Comparison of ENCODE assay signal across 8 cellular contexts in the genomic region with DNA sequence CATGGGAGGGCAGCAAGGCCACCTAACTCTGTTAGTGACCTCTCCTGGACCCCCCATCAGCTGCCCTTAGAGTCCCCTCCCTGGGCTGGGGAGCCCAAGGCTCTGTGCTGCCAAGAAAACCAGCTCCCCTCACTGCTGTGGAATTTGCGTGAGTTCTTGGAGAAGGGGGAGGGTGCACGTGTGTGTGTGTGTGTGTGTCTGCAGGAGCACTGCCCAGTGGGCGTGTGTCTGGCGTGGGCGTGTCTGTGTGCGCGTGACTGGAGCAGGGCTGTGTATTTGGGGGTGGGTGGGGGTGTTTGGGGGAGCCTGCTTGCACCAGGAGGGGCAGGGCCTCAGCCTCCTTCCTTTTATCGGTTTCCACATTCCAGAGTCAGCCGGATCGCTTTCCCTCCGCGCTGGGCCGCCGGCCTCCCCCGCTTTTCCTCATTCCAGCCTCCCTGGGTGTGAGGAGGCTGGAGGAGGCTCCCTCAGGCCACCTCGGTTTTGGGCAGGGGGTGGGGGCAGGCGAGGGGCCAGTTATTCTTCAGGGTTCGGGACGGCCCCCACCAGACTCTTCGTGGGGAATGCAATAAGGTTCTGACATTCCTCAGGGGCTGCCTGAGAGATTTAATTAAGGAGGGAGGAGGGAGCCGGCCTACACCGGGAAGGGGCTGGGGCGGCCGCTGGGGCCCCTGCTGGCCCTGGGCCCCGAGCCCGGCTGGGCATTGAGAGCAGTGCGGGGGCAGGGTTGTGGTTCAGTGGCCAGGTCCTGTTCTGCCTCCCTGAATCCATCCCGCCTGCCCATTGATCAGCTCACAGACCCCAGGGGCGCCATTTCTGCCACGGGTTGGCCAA. TPM values are rescaled to one million over a fixed set of nuclear protein-coding genes. Genes with fewer than 3 reads are reported as not detected.
DNase-seq lines count a peak whose midpoint lies in the region; ATAC-seq, FAIRE-seq and TF ChIP-seq lines count a peak whose summit lies in the region.

No MANE protein-coding gene starts in this region.

- CTCF ChIA-PET in HepG2 (lab: Yijun Ruan, JAX; ENCODE audit: low intra/inter-chr PET ratio, low total read pairs): interaction anchor here (1.3 kb wide), 1 partner anchor 28 kb away, joined by 3 read pairs; no protein-coding TSS in a partner anchor
- CTCF ChIA-PET in activated CD4-positive, alpha-beta memory T cell treated with anti-CD3 and anti-CD28 coated beads for 36 hours (lab: Charles Lee): interaction anchor here (0.9 to 2.1 kb wide), 3 partner anchors 15 to 29 kb away, joined by 3 to 7 read pairs (median 4); no protein-coding TSS in a partner anchor

- TF ChIP-seq CTCF in HepG2 (CRISPR knock-in tag; IDR thresholded peaks at IDR 0.05) (no peak), transverse colon (IDR thresholded peaks at IDR 0.05) (no peak)

- FAIRE-seq in HepG2 (lab: Jason Lieb, UNC): no peak

- ATAC-seq in HepG2 (no peak), HG03571 (IDR thresholded peaks at IDR 0.05; ENCODE audit: unreplicated experiment) (no peak)

- H3K36me3 Mint-ChIP-seq in activated CD4-positive, alpha-beta memory T cell treated with anti-CD3 and anti-CD28 coated beads for 36 hours: no peaks in the 10 kb centered on the region

- H4K20me1 ChIP-seq in HepG2 (ENCODE audit: insufficient read depth, low read length): peaks cover 37% of the 10 kb centered on the region

- DNase-seq in DMS 273 (lab: John Stamatoyannopoulos, UW; ENCODE audit: unreplicated experiment): peak; percentile 42
- DNase-seq in DMS 273 treated with DMSO at 0.1 percent for 48 hours (lab: John Stamatoyannopoulos, UW): no peak
- DNase-seq in HepG2 (ENCODE audit: low spot score): no peak
- DNase-seq in transverse colon: peak; percentile 64
- no peak for DNase-seq in NCI-H2171 treated with DMSO at 0.1 percent for 48 hours (lab: John Stamatoyannopoulos, UW)
- no peak for DNase-seq in activated CD4-positive, alpha-beta memory T cell treated with anti-CD3 and anti-CD28 coated beads for 36 hours

- H3K4me1 ChIP-seq in HepG2 (ENCODE audit: insufficient read depth, low read length) (peaks cover 86% of the 10 kb centered on the region), transverse colon (peaks cover 27 to 68% (median 54%) of the 10 kb centered on the region in 4 donors)

- H3K9ac ChIP-seq in HepG2 (ENCODE audit: insufficient read depth, low read depth, low read length): peak overlapping the region; percentile 42; the same call in 1 of the 2 replicates

- peaks cover 20% of the 10 kb centered on the region for H3K4me1 Mint-ChIP-seq in activated CD4-positive, alpha-beta memory T cell treated with anti-CD3 and anti-CD28 coated beads for 36 hours (ENCODE audit: low read depth)

- H3K27ac ChIP-seq in cingulate gyrus (ENCODE audit: low read depth, low read length): peak overlapping the region; percentile 76
- peak overlapping the region; percentile 83 for H3K27ac ChIP-seq in HepG2 (ENCODE audit: extremely low read length, insufficient read depth, low read length)
- H3K27ac ChIP-seq in transverse colon: peak overlapping the region; percentile 78 to 92 (median 83)

- peak overlapping the region; percentile 86 for H3K4me2 ChIP-seq in HepG2 (ENCODE audit: low read depth, low read length)

- BruUV-seq in HepG2 (replicated peaks; lab: Mats Ljungman, UMichigan): TSS peak; percentile 3

- H3K27me3 Mint-ChIP-seq in activated CD4-positive, alpha-beta memory T cell treated with anti-CD3 and anti-CD28 coated beads for 36 hours: no peaks in the 10 kb centered on the region

- WGBS in HepG2 (ENCODE audit: low lambda C conversion rate): 24% methylated on average over 22 of the region's 30 CpGs
- 56 to 73% methylated on average over 3 to 28 of the region's 30 CpGs for WGBS in transverse colon (ENCODE audit: low coverage in 1 of 2), 2 donors

- H3K36me3 ChIP-seq in HepG2 (replicated peaks in 1 of 2; ENCODE audit: control insufficient read depth in 1 of 2, insufficient read depth in 2 of 2, low read length in 2 of 2) (peaks cover 0 to 2% of the 10 kb centered on the region in 2 experiments; a peak in 1 of 5 replicates), transverse colon (no peaks in the 10 kb centered on the region)

- H3K27ac Mint-ChIP-seq in activated CD4-positive, alpha-beta memory T cell treated with anti-CD3 and anti-CD28 coated beads for 36 hours: no peak overlapping the region

- TF ChIP-seq EP300 in HepG2 (IDR thresholded peaks at IDR 0.05; ENCODE audit: low read depth in 2 of 2, low read length in 2 of 2) (no peak), HepG2 (CRISPR knock-in tag; IDR thresholded peaks at IDR 0.05; ENCODE audit: borderline replicate concordance) (no peak), transverse colon (IDR thresholded peaks at IDR 0.05; ENCODE audit: low read depth) (no peak)

- TF ChIP-seq POLR2A in HepG2 (IDR thresholded peaks at IDR 0.05; ENCODE audit: insufficient read depth in 1 of 2, low read depth in 2 of 2, low read length in 2 of 2) (no peak), transverse colon (IDR thresholded peaks at IDR 0.05) (no peak)

- H3K4me3 ChIP-seq in HepG2 (replicated peaks in 1 of 3; ENCODE audit: insufficient read depth in 1 of 3, low read depth in 2 of 3, low read length in 3 of 3): peak overlapping the region; percentile 76 to 92 (median 82); a peak in 5 of 6 replicates
- H3K4me3 ChIP-seq in transverse colon: peak overlapping the region in 2 of 4 donors; percentile 60 to 67

- in situ Hi-C loops in HepG2 (cut with HindIII; ENCODE audit: extremely low pct_ligation_motif_present, low pct_unique_long_range_greater_than_20kb): no loop called here
- in situ Hi-C loops in transverse colon (cut with MboI; ENCODE audit: low pct_ligation_motif_present in 1 of 4, low pct_unique_long_range_greater_than_20kb in 1 of 4, low sequenced_read_pairs in 3 of 4): no loop called here

- no peak for TF ChIP-seq RAD21 in HepG2 (CRISPR knock-in tag; IDR thresholded peaks at IDR 0.05)

- H3K27me3 ChIP-seq in HepG2 (ENCODE audit: control insufficient read depth in 1 of 2, insufficient read depth in 2 of 2, low read length in 2 of 2): no peaks in the 10 kb centered on the region
- H3K27me3 ChIP-seq in transverse colon: no peaks in the 10 kb centered on the region

- intact Hi-C loops in HepG2 (cut with micrococcal nuclease; ENCODE audit: unreplicated experiment): loop anchor here (2.0 kb wide), 1 partner anchor 15 kb away; no protein-coding TSS in a partner anchor
- intact Hi-C loops in transverse colon (cut with DNase I; ENCODE audit: low total_unique reads): no loop called here
- intact Hi-C loops in activated CD4-positive, alpha-beta memory T cell treated with anti-CD3 and anti-CD28 coated beads for 36 hours (cut with micrococcal nuclease): no loop called here

- H3K79me2 ChIP-seq in HepG2 (ENCODE audit: insufficient read depth, low read length): peaks cover 50% of the 10 kb centered on the region

- no peak overlapping the region for H2AFZ ChIP-seq in HepG2 (ENCODE audit: low read length)

- POLR2A ChIA-PET in HepG2 (lab: Yijun Ruan, JAX): interaction anchor here (1.0 to 2.3 kb wide), 10 partner anchors 8 to 493 kb away, joined by 3 to 21 read pairs (median 6); a partner anchor contains a TSS
- POLR2A ChIA-PET in activated CD4-positive, alpha-beta memory T cell treated with anti-CD3 and anti-CD28 coated beads for 36 hours (lab: Charles Lee): interaction anchor here (0.9 kb wide), 1 partner anchor 85 kb away, joined by 3 read pairs; no protein-coding TSS in a partner anchor

- H3K4me3 Mint-ChIP-seq in activated CD4-positive, alpha-beta memory T cell treated with anti-CD3 and anti-CD28 coated beads for 36 hours: no peak overlapping the region

- no peaks in the 10 kb centered on the region for H3K9me3 ChIP-seq in HepG2 (ENCODE audit: low read length)
- H3K9me3 ChIP-seq in transverse colon: no peaks in the 10 kb centered on the region

- no peaks in the 10 kb centered on the region for H3K9me3 Mint-ChIP-seq in activated CD4-positive, alpha-beta memory T cell treated with anti-CD3 and anti-CD28 coated beads for 36 hours

RNA-seq across cellular contexts. Expression of a gene that starts 2.5 kb away (rescaled TPM):
- total RNA-seq in HepG2 (2016; rRNA removed; fragmentation: Illumina TruSeq; extraction: Trizol) (6.9 and 18.2 TPM in 2 replicates), transverse colon (10 to 100 TPM in 2 of 4 donors, 1 to 10 TPM in 2; 3.4 to 18.7 (median 9.0) TPM)
- total RNA-seq in HepG2 (2016; cell fraction: cytosol; rRNA removed; fragmentation: Illumina TruSeq; extraction: Trizol; ENCODE audit: low read depth): 2.8 and 3.3 TPM in 2 replicates
- total RNA-seq in HepG2 (2016; cell fraction: insoluble cytoplasmic fraction; rRNA removed; fragmentation: Illumina TruSeq; extraction: Trizol): 5.9 and 17.8 TPM in 2 replicates
- total RNA-seq in HepG2 (2016; cell fraction: membrane; rRNA removed; fragmentation: Illumina TruSeq; extraction: Trizol): 5.8 and 6.6 TPM in 2 replicates
- 22.5 and 25.6 TPM in 2 replicates for total RNA-seq in HepG2 (2016; cell fraction: nucleus; rRNA removed; fragmentation: Illumina TruSeq; extraction: Trizol)
- 8.4 and 15.5 TPM in 2 replicates for polyA plus RNA-seq in HepG2 (2011; rRNA removed)
- 9.0 and 15.7 TPM in 2 replicates for polyA plus RNA-seq in HepG2 (2011; cell fraction: cytosol; rRNA removed)
- polyA plus RNA-seq in HepG2 (2011; cell fraction: nucleus; rRNA removed): 47.1 and 58.1 TPM in 2 replicates
- polyA plus RNA-seq in HepG2 (2012): 9.8 and 16.9 TPM in 2 replicates
- 2.3 and 2.6 TPM in 2 replicates for polyA plus RNA-seq in HepG2 (2016; cell fraction: cytosol; fragmentation: Illumina TruSeq; extraction: Trizol; ENCODE audit: low read depth)
- polyA plus RNA-seq in HepG2 (2016; cell fraction: insoluble cytoplasmic fraction; fragmentation: Illumina TruSeq; extraction: Trizol; ENCODE audit: low read depth): 7.7 and 10.2 TPM in 2 replicates
- polyA plus RNA-seq in HepG2 (2016; cell fraction: membrane; fragmentation: Illumina TruSeq; extraction: Trizol; ENCODE audit: low read depth): 3.1 and 4.1 TPM in 2 replicates
- 40.8 and 43.4 TPM in 2 replicates for polyA plus RNA-seq in HepG2 (2016; cell fraction: nucleus; fragmentation: Illumina TruSeq; extraction: Trizol; ENCODE audit: insufficient read depth, low read depth)
- 1.2 and 47.2 TPM in 2 replicates for polyA minus RNA-seq in HepG2 (2011; rRNA and poly(A)+ RNA removed; ENCODE audit: low replicate concordance)
- polyA minus RNA-seq in HepG2 (2011; cell fraction: cytosol; rRNA and poly(A)+ RNA removed): 18.8 and 21.5 TPM in 2 replicates
- 32.1 and 35.9 TPM in 2 replicates for polyA minus RNA-seq in HepG2 (2011; cell fraction: nucleus; rRNA and poly(A)+ RNA removed)
- total RNA-seq in activated CD4-positive, alpha-beta memory T cell treated with anti-CD3 and anti-CD28 coated beads for 36 hours: under 1 TPM in 1 of 2 experiments, not detected in 1; 0.07 TPM

RNA-seq across cellular contexts. Expression of a gene that starts 23.0 kb away (rescaled TPM):
- 39.5 and 51.8 TPM in 2 replicates for total RNA-seq in HepG2 (2016; rRNA removed; fragmentation: Illumina TruSeq; extraction: Trizol)
- total RNA-seq in HepG2 (2016; cell fraction: cytosol; rRNA removed; fragmentation: Illumina TruSeq; extraction: Trizol; ENCODE audit: low read depth): 62.7 and 78.9 TPM in 2 replicates
- total RNA-seq in HepG2 (2016; cell fraction: insoluble cytoplasmic fraction; rRNA removed; fragmentation: Illumina TruSeq; extraction: Trizol): 44.0 and 55.1 TPM in 2 replicates
- total RNA-seq in HepG2 (2016; cell fraction: membrane; rRNA removed; fragmentation: Illumina TruSeq; extraction: Trizol): 48.0 and 59.1 TPM in 2 replicates
- 21.8 and 30.9 TPM in 2 replicates for total RNA-seq in HepG2 (2016; cell fraction: nucleus; rRNA removed; fragmentation: Illumina TruSeq; extraction: Trizol)
- 51.5 and 64.5 TPM in 2 replicates for polyA plus RNA-seq in HepG2 (2011; rRNA removed)
- polyA plus RNA-seq in HepG2 (2011; cell fraction: cytosol; rRNA removed): 79.1 and 106 TPM in 2 replicates
- polyA plus RNA-seq in HepG2 (2011; cell fraction: nucleus; rRNA removed): 59.7 and 63.8 TPM in 2 replicates
- polyA plus RNA-seq in HepG2 (2012): 28.9 and 43.2 TPM in 2 replicates
- 51.5 and 69.1 TPM in 2 replicates for polyA plus RNA-seq in HepG2 (2016; cell fraction: cytosol; fragmentation: Illumina TruSeq; extraction: Trizol; ENCODE audit: low read depth)
- polyA plus RNA-seq in HepG2 (2016; cell fraction: insoluble cytoplasmic fraction; fragmentation: Illumina TruSeq; extraction: Trizol; ENCODE audit: low read depth): 31.2 and 31.7 TPM in 2 replicates
- polyA plus RNA-seq in HepG2 (2016; cell fraction: membrane; fragmentation: Illumina TruSeq; extraction: Trizol; ENCODE audit: low read depth): 35.5 and 47.0 TPM in 2 replicates
- polyA plus RNA-seq in HepG2 (2016; cell fraction: nucleus; fragmentation: Illumina TruSeq; extraction: Trizol; ENCODE audit: insufficient read depth, low read depth): 70.3 and 85.7 TPM in 2 replicates
- 22.9 and 24.5 TPM in 2 replicates for polyA minus RNA-seq in HepG2 (2011; rRNA and poly(A)+ RNA removed; ENCODE audit: low replicate concordance)
- 13.2 and 17.4 TPM in 2 replicates for polyA minus RNA-seq in HepG2 (2011; cell fraction: cytosol; rRNA and poly(A)+ RNA removed)
- polyA minus RNA-seq in HepG2 (2011; cell fraction: nucleus; rRNA and poly(A)+ RNA removed): 12.3 and 12.9 TPM in 2 replicates
- 10 to 100 TPM; 26.5 to 40.5 (median 29.2) TPM for total RNA-seq in transverse colon
- total RNA-seq in activated CD4-positive, alpha-beta memory T cell treated with anti-CD3 and anti-CD28 coated beads for 36 hours: 10 to 100 TPM; 52.8 to 63.4 TPM

RNA-seq across cellular contexts. Expression of a gene that starts 42.3 kb away (rescaled TPM):
- total RNA-seq in HepG2 (2016; rRNA removed; fragmentation: Illumina TruSeq; extraction: Trizol): 5.9 and 9.9 TPM in 2 replicates
- 5.5 and 8.0 TPM in 2 replicates for total RNA-seq in HepG2 (2016; cell fraction: cytosol; rRNA removed; fragmentation: Illumina TruSeq; extraction: Trizol; ENCODE audit: low read depth)
- total RNA-seq in HepG2 (2016; cell fraction: insoluble cytoplasmic fraction; rRNA removed; fragmentation: Illumina TruSeq; extraction: Trizol): 4.0 and 11.9 TPM in 2 replicates
- 3.5 and 3.8 TPM in 2 replicates for total RNA-seq in HepG2 (2016; cell fraction: membrane; rRNA removed; fragmentation: Illumina TruSeq; extraction: Trizol)
- total RNA-seq in HepG2 (2016; cell fraction: nucleus; rRNA removed; fragmentation: Illumina TruSeq; extraction: Trizol): 13.2 and 15.4 TPM in 2 replicates
- polyA plus RNA-seq in HepG2 (2011; rRNA removed): 14.3 and 17.1 TPM in 2 replicates
- 2.7 and 6.4 TPM in 2 replicates for polyA plus RNA-seq in HepG2 (2011; cell fraction: cytosol; rRNA removed)
- 179 and 209 TPM in 2 replicates for polyA plus RNA-seq in HepG2 (2011; cell fraction: nucleus; rRNA removed)
- polyA plus RNA-seq in HepG2 (2012): 9.1 and 11.1 TPM in 2 replicates
- 0.66 and 0.77 TPM in 2 replicates for polyA plus RNA-seq in HepG2 (2016; cell fraction: cytosol; fragmentation: Illumina TruSeq; extraction: Trizol; ENCODE audit: low read depth)
- 4.2 and 5.3 TPM in 2 replicates for polyA plus RNA-seq in HepG2 (2016; cell fraction: insoluble cytoplasmic fraction; fragmentation: Illumina TruSeq; extraction: Trizol; ENCODE audit: low read depth)
- 1.1 and 2.1 TPM in 2 replicates for polyA plus RNA-seq in HepG2 (2016; cell fraction: membrane; fragmentation: Illumina TruSeq; extraction: Trizol; ENCODE audit: low read depth)
- polyA plus RNA-seq in HepG2 (2016; cell fraction: nucleus; fragmentation: Illumina TruSeq; extraction: Trizol; ENCODE audit: insufficient read depth, low read depth): 28.1 and 39.8 TPM in 2 replicates
- polyA minus RNA-seq in HepG2 (2011; rRNA and poly(A)+ RNA removed; ENCODE audit: low replicate concordance): 26.6 and 27.6 TPM in 2 replicates
- polyA minus RNA-seq in HepG2 (2011; cell fraction: cytosol; rRNA and poly(A)+ RNA removed): 8.2 and 9.7 TPM in 2 replicates
- 35.3 and 35.7 TPM in 2 replicates for polyA minus RNA-seq in HepG2 (2011; cell fraction: nucleus; rRNA and poly(A)+ RNA removed)
- total RNA-seq in transverse colon: 100 to 1,000 TPM in 1 of 4 donors, 10 to 100 TPM in 3; 46.8 to 330 (median 58.1) TPM
- total RNA-seq in activated CD4-positive, alpha-beta memory T cell treated with anti-CD3 and anti-CD28 coated beads for 36 hours: 100 to 1,000 TPM in 1 of 2 experiments, 10 to 100 TPM in 1; 90.4 to 101 TPM

RNA-seq across cellular contexts. Expression of a gene that starts 51.5 kb away (rescaled TPM):
- total RNA-seq in HepG2 (2016; rRNA removed; fragmentation: Illumina TruSeq; extraction: Trizol) (75.3 and 77.0 TPM in 2 replicates), transverse colon (100 to 1,000 TPM in 1 of 4 donors, 10 to 100 TPM in 3; 49.0 to 126 (median 75.5) TPM)
- total RNA-seq in HepG2 (2016; cell fraction: cytosol; rRNA removed; fragmentation: Illumina TruSeq; extraction: Trizol; ENCODE audit: low read depth): 25.0 and 28.5 TPM in 2 replicates
- total RNA-seq in HepG2 (2016; cell fraction: insoluble cytoplasmic fraction; rRNA removed; fragmentation: Illumina TruSeq; extraction: Trizol): 71.5 and 76.4 TPM in 2 replicates
- 43.5 and 45.7 TPM in 2 replicates for total RNA-seq in HepG2 (2016; cell fraction: membrane; rRNA removed; fragmentation: Illumina TruSeq; extraction: Trizol)
- 42.9 and 52.3 TPM in 2 replicates for total RNA-seq in HepG2 (2016; cell fraction: nucleus; rRNA removed; fragmentation: Illumina TruSeq; extraction: Trizol)
- 79.9 and 83.3 TPM in 2 replicates for polyA plus RNA-seq in HepG2 (2011; rRNA removed)
- 73.4 and 79.2 TPM in 2 replicates for polyA plus RNA-seq in HepG2 (2011; cell fraction: cytosol; rRNA removed)
- 121 and 132 TPM in 2 replicates for polyA plus RNA-seq in HepG2 (2011; cell fraction: nucleus; rRNA removed)
- 51.0 and 51.3 TPM in 2 replicates for polyA plus RNA-seq in HepG2 (2012)
- 9.0 and 9.9 TPM in 2 replicates for polyA plus RNA-seq in HepG2 (2016; cell fraction: cytosol; fragmentation: Illumina TruSeq; extraction: Trizol; ENCODE audit: low read depth)
- 60.7 and 69.6 TPM in 2 replicates for polyA plus RNA-seq in HepG2 (2016; cell fraction: insoluble cytoplasmic fraction; fragmentation: Illumina TruSeq; extraction: Trizol; ENCODE audit: low read depth)
- 16.3 and 18.8 TPM in 2 replicates for polyA plus RNA-seq in HepG2 (2016; cell fraction: membrane; fragmentation: Illumina TruSeq; extraction: Trizol; ENCODE audit: low read depth)
- 95.3 and 101 TPM in 2 replicates for polyA plus RNA-seq in HepG2 (2016; cell fraction: nucleus; fragmentation: Illumina TruSeq; extraction: Trizol; ENCODE audit: insufficient read depth, low read depth)
- polyA minus RNA-seq in HepG2 (2011; rRNA and poly(A)+ RNA removed; ENCODE audit: low replicate concordance): 68.2 and 70.0 TPM in 2 replicates
- polyA minus RNA-seq in HepG2 (2011; cell fraction: cytosol; rRNA and poly(A)+ RNA removed): 33.7 and 41.2 TPM in 2 replicates
- 60.1 and 62.8 TPM in 2 replicates for polyA minus RNA-seq in HepG2 (2011; cell fraction: nucleus; rRNA and poly(A)+ RNA removed)
- 10 to 100 TPM; 74.6 to 75.0 TPM for total RNA-seq in activated CD4-positive, alpha-beta memory T cell treated with anti-CD3 and anti-CD28 coated beads for 36 hours

RNA-seq across cellular contexts. Expression of a gene that starts 58.3 kb away (rescaled TPM):
- total RNA-seq in HepG2 (2016; rRNA removed; fragmentation: Illumina TruSeq; extraction: Trizol): 0.24 and 0.29 TPM in 2 replicates
- total RNA-seq in HepG2 (2016; cell fraction: cytosol; rRNA removed; fragmentation: Illumina TruSeq; extraction: Trizol; ENCODE audit: low read depth): 1.0 and 1.1 TPM in 2 replicates
- total RNA-seq in HepG2 (2016; cell fraction: insoluble cytoplasmic fraction; rRNA removed; fragmentation: Illumina TruSeq; extraction: Trizol): 0.18 and 0.30 TPM in 2 replicates
- 0.59 and 0.65 TPM in 2 replicates for total RNA-seq in HepG2 (2016; cell fraction: membrane; rRNA removed; fragmentation: Illumina TruSeq; extraction: Trizol)
- 0.34 and 0.63 TPM in 2 replicates for total RNA-seq in HepG2 (2016; cell fraction: nucleus; rRNA removed; fragmentation: Illumina TruSeq; extraction: Trizol)
- polyA plus RNA-seq in HepG2 (2011; rRNA removed): 0.28 and 0.39 TPM in 2 replicates
- polyA plus RNA-seq in HepG2 (2011; cell fraction: cytosol; rRNA removed): 0.17 and 0.18 TPM in 2 replicates
- polyA plus RNA-seq in HepG2 (2011; cell fraction: nucleus; rRNA removed): 1.1 and 1.3 TPM in 2 replicates
- 0.91 and 2.0 TPM in 2 replicates for polyA plus RNA-seq in HepG2 (2012)
- 0.27 and 0.43 TPM in 2 replicates for polyA plus RNA-seq in HepG2 (2016; cell fraction: cytosol; fragmentation: Illumina TruSeq; extraction: Trizol; ENCODE audit: low read depth)
- polyA plus RNA-seq in HepG2 (2016; cell fraction: insoluble cytoplasmic fraction; fragmentation: Illumina TruSeq; extraction: Trizol; ENCODE audit: low read depth): 0.70 and 0.86 TPM in 2 replicates
- 1.3 and 1.4 TPM in 2 replicates for polyA plus RNA-seq in HepG2 (2016; cell fraction: membrane; fragmentation: Illumina TruSeq; extraction: Trizol; ENCODE audit: low read depth)
- polyA plus RNA-seq in HepG2 (2016; cell fraction: nucleus; fragmentation: Illumina TruSeq; extraction: Trizol; ENCODE audit: insufficient read depth, low read depth): 1.6 and 1.8 TPM in 2 replicates
- polyA minus RNA-seq in HepG2 (2011; rRNA and poly(A)+ RNA removed; ENCODE audit: low replicate concordance): 0.44 and 3.2 TPM in 2 replicates
- polyA minus RNA-seq in HepG2 (2011; cell fraction: cytosol; rRNA and poly(A)+ RNA removed): 0.18 and 0.99 TPM in 2 replicates
- polyA minus RNA-seq in HepG2 (2011; cell fraction: nucleus; rRNA and poly(A)+ RNA removed): 0.25 and 0.52 TPM in 2 replicates
- 1 to 10 TPM in 3 of 4 donors, under 1 TPM in 1; 0.68 to 5.0 (median 1.8) TPM for total RNA-seq in transverse colon
- total RNA-seq in activated CD4-positive, alpha-beta memory T cell treated with anti-CD3 and anti-CD28 coated beads for 36 hours: under 1 TPM; 0.52 to 0.68 TPM

Comparison
In these comparisons a context has a peak if more than half of its experiments do, and no peak if none do; other contexts are left out.
1. DNase-seq: peak in DMS 273 (single experiment) and transverse colon (single experiment); none in DMS 273 treated with DMSO at 0.1 percent for 48 hours (single experiment), HepG2 (single experiment), NCI-H2171 treated with DMSO at 0.1 percent for 48 hours (single experiment) and activated CD4-positive, alpha-beta memory T cell treated with anti-CD3 and anti-CD28 coated beads for 36 hours (single experiment).
2. Peak in every context shown above with its lines, with median percentiles within 50 percentile points of each other: H3K27ac ChIP-seq.